Comparison of ENCODE assay signal across 1 cellular context in genomic region chr11:114237321-114238280, GRCh38.
TF ChIP-seq lines count a peak whose summit lies in the region.

No MANE protein-coding gene starts in this region.

TF ChIP-seq in IMR-90, 13 proteins besides CTCF, POLR2A, EP300 and RAD21 (continued from another document):
- TF ChIP-seq ELK1 (IDR thresholded peaks at IDR 0.05; ENCODE audit: borderline replicate concordance, low read depth, low read length) (no peak), CHD1 (IDR thresholded peaks at IDR 0.05; ENCODE audit: low read depth, low read length) (no peak), MAZ (IDR thresholded peaks at IDR 0.05; ENCODE audit: borderline replicate concordance, low read depth, low read length) (no peak), MXI1 (IDR thresholded peaks at IDR 0.05; ENCODE audit: borderline replicate concordance, low read depth, low read length) (no peak), RFX5 (IDR thresholded peaks at IDR 0.05; ENCODE audit: low read depth, low read length) (no peak), MAFK (IDR thresholded peaks at IDR 0.05; ENCODE audit: low read depth, low read length) (no peak)
TF ChIP-seq in IMR-90: peak in this region for 0.
